8 cellular contexts compared by ENCODE assay signal in genomic region chr7:102464577-102465280, GRCh38. TPM values are rescaled to one million over a fixed set of nuclear protein-coding genes. Genes with fewer than 3 reads are reported as not detected.
DNase-seq lines count a peak whose midpoint lies in the region; ATAC-seq, FAIRE-seq and TF ChIP-seq lines count a peak whose summit lies in the region.

Gene ALKBH4, minus strand, starts transcription at chr7:102464863. Its CDS starts 27 bp downstream, at chr7:102464836.
Gene LRWD1, plus strand, starts transcription at chr7:102464984. Its CDS starts 97 bp downstream, at chr7:102465081.

- no peak for FAIRE-seq in kidney (lab: Jason Lieb, UNC)

- peak; percentile 90 for DNase-seq in AG10803 (ENCODE audit: low read depth)
- peak; percentile 70 to 91 for DNase-seq in NCI-H446 (lab: John Stamatoyannopoulos, UW)
- peak; percentile 86 for DNase-seq in activated CD4-positive, CD25-positive, alpha-beta regulatory T cell treated with anti-CD3 and anti-CD28 coated beads, Interleukin-2, amount 50 U/mL, for 16 hours (ENCODE audit: low read depth, low spot score)
- DNase-seq in central memory CD4-positive, alpha-beta T cell, result peak; percentile 89
- peak; percentile 98 for DNase-seq in kidney
- DNase-seq in stimulated activated CD4-positive, alpha-beta T cell treated with anti-CD3 and anti-CD28 coated beads, Interleukin-15, amount 100 ng/mL, for 1 hour (ENCODE audit: low read depth in 1 of 2, low spot score in 1 of 2), result peak; percentile 90 to 96

- H3K4me1 ChIP-seq in kidney (ENCODE audit: control insufficient read depth in 1 of 2, insufficient read depth in 1 of 2, low read depth in 1 of 2, low read length in 2 of 2), result peaks cover 10 to 12% of the 10 kb centered on the region in 2 donors

- H3K9ac ChIP-seq in kidney (ENCODE audit: low read length in 2 of 2), result peak within 1 kb of the TSS; percentile 91 to 99

- ATAC-seq in GM19025 (IDR thresholded peaks at IDR 0.05; ENCODE audit: low read depth, unreplicated experiment) (peak; percentile 87), HG03280 (IDR thresholded peaks at IDR 0.05; ENCODE audit: unreplicated experiment) (peak; percentile 76)

- intact Hi-C loops in kidney (cut with DNase I), result no loop called here

- TF ChIP-seq CTCF in AG10803 (conservative IDR thresholded peaks at IDR 0.05; ENCODE audit: low read length) (no peak), kidney (IDR thresholded peaks at IDR 0.05; ENCODE audit: borderline replicate concordance, extremely low read depth, insufficient read depth) (peak; percentile 38)

- H3K9me3 ChIP-seq in kidney (ENCODE audit: control insufficient read depth in 1 of 2, low read length in 2 of 2), result no peaks in the 10 kb centered on the region

- peaks cover 0 to 1% of the 10 kb centered on the region in 2 donors for H3K36me3 ChIP-seq in kidney (ENCODE audit: control insufficient read depth in 1 of 2, insufficient read depth in 2 of 2, low read length in 2 of 2)

- H3K27ac ChIP-seq in kidney (ENCODE audit: low read depth in 2 of 2, low read length in 2 of 2), result peak within 1 kb of the TSS; percentile 1 to 57

- peak within 1 kb of the TSS; percentile 99 for H3K4me3 ChIP-seq in AG10803 (ENCODE audit: low read length)
- H3K4me3 ChIP-seq in kidney (ENCODE audit: low read length in 2 of 2), result peak within 1 kb of the TSS; percentile 96 to 100

RNA-seq across cellular contexts. Expression of gene ALKBH4, which starts in this region (rescaled TPM):
- total RNA-seq in kidney, result 14.0 TPM
- polyA plus RNA-seq in kidney (ENCODE audit: insufficient read depth, low read depth, low replicate concordance), result 15.4 TPM

RNA-seq across cellular contexts. Expression of gene LRWD1, which starts in this region (rescaled TPM):
- 14.1 TPM for total RNA-seq in kidney
- 14.0 TPM for polyA plus RNA-seq in kidney (ENCODE audit: insufficient read depth, low read depth, low replicate concordance)

Comparison
In these comparisons a context has a peak if more than half of its experiments do, and no peak if none do; other contexts are left out.
1. Peak in every context shown above with its lines: DNase-seq, ATAC-seq, H3K4me3 ChIP-seq and H3K27ac ChIP-seq.